In the genomic region with DNA sequence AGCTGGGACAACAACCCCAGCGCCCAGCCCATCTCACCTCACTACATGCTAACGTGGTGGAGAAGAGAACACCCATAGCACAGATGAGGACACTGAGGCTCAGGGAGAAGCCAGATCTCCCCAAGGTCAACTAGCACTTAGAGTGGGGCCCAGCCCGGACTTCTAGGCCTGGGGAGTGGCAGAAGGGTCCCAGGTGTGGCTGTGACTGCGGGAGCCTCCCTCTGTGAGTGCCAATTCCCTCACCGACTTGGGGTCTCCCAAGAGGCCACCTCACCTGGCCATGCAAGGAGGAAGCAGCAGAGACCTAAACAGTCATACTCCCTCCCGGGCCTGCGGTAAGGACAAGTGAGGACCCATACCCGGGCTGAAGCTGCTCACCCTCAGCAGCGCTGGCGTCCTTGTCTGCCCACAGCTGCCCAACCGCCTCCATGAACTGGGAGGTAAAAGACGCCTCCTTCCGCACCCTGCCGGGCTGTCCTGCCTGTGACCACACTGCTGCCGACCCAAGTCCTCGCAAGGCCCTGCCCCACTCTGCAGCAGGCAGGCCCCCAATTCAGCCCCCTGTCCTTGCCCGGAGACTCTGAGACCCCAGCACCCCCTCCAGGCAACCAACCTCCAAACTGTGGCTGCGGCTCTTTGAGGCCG, we compare ENCODE assay signal across 32 cellular contexts.
"Had no signal": no experiment of that assay in that cellular context is flagged by ENCODE, and none has a peak within 500 bp of the region (broad histone marks: within the 10 kb centered on the region; RNA-seq: fewer than 3 reads in every experiment).

No MANE protein-coding gene starts in this region.

- H3K4me1 ChIP-seq: ascending aorta had no signal

- H3K36me3 ChIP-seq: ascending aorta, cardiac muscle cell, WERI-Rb-1 had no signal

- H3K4me3 ChIP-seq: ascending aorta, cardiac muscle cell had no signal

- H3K27me3 ChIP-seq: ascending aorta, cardiac muscle cell had no signal

- DNase-seq: activated CD4-positive, alpha-beta memory T cell treated with anti-CD3 and anti-CD28 coated beads, Interleukin-2, amount 10 ng/mL, durations not matched to agents 7 days and 5 days; activated CD4-positive, alpha-beta T cell treated with anti-CD3 and anti-CD28 coated beads for 1 hour; activated CD4-positive, alpha-beta T cell treated with anti-CD3 and anti-CD28 coated beads for 36 hours; activated CD4-positive, alpha-beta T cell treated with anti-CD3 and anti-CD28 coated beads for 48 hours; activated CD4-positive, alpha-beta T cell treated with anti-CD3 and anti-CD28 coated beads, Interleukin-2, amount 10 ng/mL, durations not matched to agents 7 days and 5 days; activated CD4-positive, alpha-beta T cell treated with anti-CD3 and anti-CD28 coated beads, Interleukin-2, amount 50 U/mL, for 48 hours; activated CD4-positive, CD25-positive, alpha-beta regulatory T cell; activated CD8-positive, alpha-beta memory T cell treated with anti-CD3 and anti-CD28 coated beads for 24 hours; activated CD8-positive, alpha-beta memory T cell treated with anti-CD3 and anti-CD28 coated beads, Interleukin-2, amount 10 ng/mL, durations not matched to agents 7 days and 5 days; activated CD8-positive, alpha-beta memory T cell treated with anti-CD3 and anti-CD28 coated beads, Interleukin-2, amount 50 U/mL, for 48 hours; activated CD8-positive, alpha-beta T cell treated with anti-CD3 and anti-CD28 coated beads, Interleukin-2, amount 10 ng/mL, durations not matched to agents 7 days and 5 days; activated effector memory CD4-positive, alpha-beta T cell treated with Interleukin-2 at 50 U/mL for 16 hours; activated gamma-delta T cell; activated naive CD4-positive, alpha-beta T cell treated with anti-CD3 and anti-CD28 coated beads, Interleukin-2, amount 10 ng/mL, durations not matched to agents 7 days and 5 days; activated naive CD4-positive, alpha-beta T cell treated with Interleukin-2 at 50 U/mL for 16 hours; activated naive CD8-positive, alpha-beta T cell treated with anti-CD3 and anti-CD28 coated beads, Interleukin-2, amount 10 ng/mL, durations not matched to agents 7 days and 5 days; activated naive CD8-positive, alpha-beta T cell treated with anti-CD3 and anti-CD28 coated beads, Interleukin-2, amount 50 U/mL, for 24 hours; activated T-cell treated with anti-CD3 and anti-CD28 coated beads, Interleukin-2, amount 50 U/mL, for 24 hours; activated T-cell treated with anti-CD3 and anti-CD28 coated beads, Interleukin-2, amount 50 U/mL, for 48 hours; amygdala; anterior cingulate cortex; caudate nucleus; cerebellar nuclear complex; T-helper 1 cell; T-helper 2 cell; T-helper 9 cell; WERI-Rb-1 had no signal

- FAIRE-seq: bronchial epithelial cell had no signal

- H3K27ac ChIP-seq: ascending aorta, cardiac muscle cell had no signal

- H3K9me3 ChIP-seq: ascending aorta had no signal

- ATAC-seq: activated CD4-positive, alpha-beta T cell treated with anti-CD3 and anti-CD28 coated beads for 36 hours; activated CD4-positive, CD25-positive, alpha-beta regulatory T cell treated with anti-CD3 and anti-CD28 coated beads, Interleukin-2, amount 50 U/mL, for 24 hours; activated CD8-positive, alpha-beta memory T cell treated with anti-CD3 and anti-CD28 coated beads, Interleukin-2, amount 10 ng/mL, durations not matched to agents 7 days and 5 days; activated CD8-positive, alpha-beta T cell treated with anti-CD3 and anti-CD28 coated beads, Interleukin-2, amount 10 ng/mL, durations not matched to agents 7 days and 5 days; activated naive CD8-positive, alpha-beta T cell treated with anti-CD3 and anti-CD28 coated beads, Interleukin-2, amount 50 U/mL, for 24 hours; WTC11 had no signal
